Comparison of ENCODE assay signal across 8 cellular contexts in genomic region chr5:96431376-96432244, GRCh38. TPM values are rescaled to one million over a fixed set of nuclear protein-coding genes. Genes with fewer than 3 reads are reported as not detected.
DNase-seq lines count a peak whose midpoint lies in the region; ATAC-seq, FAIRE-seq and TF ChIP-seq lines count a peak whose summit lies in the region.

No MANE protein-coding gene starts in this region.

- no peaks in the 10 kb centered on the region for H4K20me1 ChIP-seq in K562 (replicated peaks; ENCODE audit: control insufficient read depth, insufficient read depth, low read length)

- TF ChIP-seq POLR2A in K562 (conservative IDR thresholded peaks at IDR 0.05), result no peak

- no peaks in the 10 kb centered on the region for H3K9me3 ChIP-seq in K562 (replicated peaks; ENCODE audit: control insufficient read depth, insufficient read depth, low read depth, low read length)
- no peaks in the 10 kb centered on the region for H3K9me3 ChIP-seq in neuron (ENCODE audit: low read length)
- no peaks in the 10 kb centered on the region for H3K9me3 ChIP-seq in colonic mucosa

- ATAC-seq in K562 (no peak), GM19467 (IDR thresholded peaks at IDR 0.05; ENCODE audit: unreplicated experiment) (no peak), GM19351 (IDR thresholded peaks at IDR 0.05; ENCODE audit: unreplicated experiment) (no peak)

- H3K4me3 ChIP-seq in K562 (no peak overlapping the region), neuron (ENCODE audit: low read length) (peak overlapping the region; percentile 33), colonic mucosa (no peak overlapping the region)

- H3K27ac ChIP-seq in K562 (ENCODE audit: extremely low read depth, low read depth, low read length) (no peak overlapping the region), colonic mucosa (no peak overlapping the region)

- H3K4me2 ChIP-seq in K562 (ENCODE audit: insufficient read depth, low read length), result no peak overlapping the region

- TF ChIP-seq EP300 in K562 (IDR thresholded peaks at IDR 0.05; ENCODE audit: low read length), result no peak

- TF ChIP-seq RAD21 in K562 (CRISPR knock-in tag; conservative IDR thresholded peaks at IDR 0.05 in 1 of 2, IDR thresholded peaks at IDR 0.05 in 1 of 2), result no peak

- POLR2A ChIA-PET in K562 (lab: Yijun Ruan, JAX), result interaction anchor here (1.1 kb wide), 1 partner anchor 22 kb away, joined by 4 read pairs; no protein-coding TSS in a partner anchor

- no peak overlapping the region for H3K9ac ChIP-seq in K562 (ENCODE audit: insufficient read depth in 1 of 2, low read depth in 2 of 2, low read length in 2 of 2)
- no peak overlapping the region for H3K9ac ChIP-seq in colonic mucosa (ENCODE audit: low read depth in 2 of 2, low read length in 2 of 2)

- WGBS in K562 (ENCODE audit: insufficient coverage, low coverage, missing lambda C conversion rate), result 2% methylated on average over 33 of the region's 33 CpGs

- H3K36me3 ChIP-seq in K562 (ENCODE audit: control insufficient read depth, insufficient read depth, low read length) (no peaks in the 10 kb centered on the region), neuron (ENCODE audit: insufficient read depth, low read length) (no peaks in the 10 kb centered on the region), colonic mucosa (no peaks in the 10 kb centered on the region)

- no peaks in the 10 kb centered on the region for H3K79me2 ChIP-seq in K562 (ENCODE audit: control insufficient read depth, insufficient read depth, low read length)

- CTCF ChIA-PET in K562 (lab: Yijun Ruan, JAX; ENCODE audit: low intra/inter-chr PET ratio), result no interaction called here

- H3K9me1 ChIP-seq in K562 (ENCODE audit: control insufficient read depth, insufficient read depth, low read length), result no peaks in the 10 kb centered on the region

- DNase-seq in EL (peak; percentile 77), NCI-H1105 (lab: John Stamatoyannopoulos, UW) (peak; percentile 61), K562 (ENCODE audit: extremely low read depth in 1 of 4, low spot score in 3 of 4) (peak in 2 of 4 experiments; percentile 8 to 38), colonic mucosa (no peak), cerebellum (ENCODE audit: low spot score) (no peak)

- BruUV-seq in K562 (replicated peaks; lab: Mats Ljungman, UMichigan), result no TSS peak

- in situ Hi-C loops in K562 (cut with MboI), result no loop called here

- H3K4me1 ChIP-seq in K562 (replicated peaks in 1 of 2; ENCODE audit: control insufficient read depth in 2 of 2, insufficient read depth in 2 of 2, low read length in 2 of 2) (no peaks in the 10 kb centered on the region), neuron (ENCODE audit: insufficient read depth, low read length) (peaks cover 14% of the 10 kb centered on the region), colonic mucosa (no peaks in the 10 kb centered on the region)

- H2AFZ ChIP-seq in K562 (ENCODE audit: low read depth, low read length) (no peak overlapping the region), neuron (ENCODE audit: low read depth, low read length) (peak overlapping the region; percentile 23)

- H3K27me3 ChIP-seq in K562 (ENCODE audit: control insufficient read depth in 2 of 2, insufficient read depth in 2 of 2, low read length in 2 of 2) (peaks cover 2 to 20% of the 10 kb centered on the region in 2 experiments; a peak in 3 of 5 replicates), neuron (ENCODE audit: insufficient read depth, low read length) (peaks cover 38% of the 10 kb centered on the region), colonic mucosa (peaks cover 24% of the 10 kb centered on the region)

- intact Hi-C loops in K562 (cut with micrococcal nuclease), result no loop called here
- intact Hi-C loops in colonic mucosa (cut with DNase I), result no loop called here

- no peak for FAIRE-seq in K562 (lab: Jason Lieb, UNC)

- no peak for TF ChIP-seq CTCF in K562 (IDR thresholded peaks at IDR 0.05 in 2 of 3, conservative IDR thresholded peaks at IDR 0.05 in 1 of 3; ENCODE audit: insufficient read depth in 2 of 3, low read depth in 1 of 3, low read length in 3 of 3)
- no peak for TF ChIP-seq CTCF in colonic mucosa (IDR thresholded peaks at IDR 0.05)

TF ChIP-seq in K562, 482 proteins besides CTCF, POLR2A, EP300 and RAD21:
- TF ChIP-seq MAFK (IDR thresholded peaks at IDR 0.05; ENCODE audit: low read length) (no peak), BRF1 (IDR thresholded peaks at IDR 0.05; ENCODE audit: borderline replicate concordance, extremely low read depth, insufficient read length) (no peak), EGR1 (conservative IDR thresholded peaks at IDR 0.05) (peak; percentile 89), STAT5A (IDR thresholded peaks at IDR 0.05; ENCODE audit: borderline replicate concordance, low read length) (no peak)

RNA-seq across cellular contexts. Expression of gene PCSK1, which starts 1.4 kb away (rescaled TPM):
- not detected in 2 replicates for total RNA-seq in K562 (2011; cell fraction: chromatin; rRNA removed; ENCODE audit: low replicate concordance)
- total RNA-seq in K562 (2011; cell fraction: nucleolus; rRNA removed), result not detected in 2 replicates
- not detected in 2 replicates for total RNA-seq in K562 (2011; cell fraction: nucleoplasm; rRNA removed)
- total RNA-seq in K562 (2014; rRNA removed) (not detected in 2 replicates), K562 (2014; rRNA removed; fragmentation: Illumina TruSeq; extraction: Trizol) (not detected in 2 replicates), K562 (2015; rRNA removed; fragmentation: Illumina TruSeq; extraction: Trizol) (not detected in 2 replicates), K562 (2021) (not detected in 2 replicates), colonic mucosa (1 to 10 TPM; 3.6 to 4.6 TPM), cerebellum (4.1 TPM)
- polyA plus RNA-seq in K562 (2011; rRNA removed) (not detected in 2 replicates), K562 (2014; fragmentation: Illumina TruSeq; extraction: Trizol) (not detected in 2 replicates), K562 (2014; fragmentation: Nextera tagmentation; extraction: Ambion mirVana) (not detected), K562 (2014; rRNA removed) (not detected in 2 replicates)
- not detected in 2 replicates for polyA plus RNA-seq in K562 (2011; cell fraction: cytosol; rRNA removed)
- polyA plus RNA-seq in K562 (2011; cell fraction: nucleus; rRNA removed), result not detected in 2 replicates
- polyA plus RNA-seq in K562 (2012), result 0.03 TPM in 1 of 2 replicates, not detected in the other
- not detected in 2 replicates for polyA minus RNA-seq in K562 (2011; rRNA and poly(A)+ RNA removed)
- not detected in 2 replicates for polyA minus RNA-seq in K562 (2011; cell fraction: cytosol; rRNA and poly(A)+ RNA removed)
- not detected in 2 replicates for polyA minus RNA-seq in K562 (2011; cell fraction: nucleus; rRNA and poly(A)+ RNA removed)

Comparison
In these comparisons a context has a peak if more than half of its experiments do, and no peak if none do; other contexts are left out.
1. DNase-seq: peak in EL (single experiment) and NCI-H1105 (single experiment); none in colonic mucosa (single experiment) and cerebellum (single experiment).